ENCODE assay signal across 8 cellular contexts in the genomic region with DNA sequence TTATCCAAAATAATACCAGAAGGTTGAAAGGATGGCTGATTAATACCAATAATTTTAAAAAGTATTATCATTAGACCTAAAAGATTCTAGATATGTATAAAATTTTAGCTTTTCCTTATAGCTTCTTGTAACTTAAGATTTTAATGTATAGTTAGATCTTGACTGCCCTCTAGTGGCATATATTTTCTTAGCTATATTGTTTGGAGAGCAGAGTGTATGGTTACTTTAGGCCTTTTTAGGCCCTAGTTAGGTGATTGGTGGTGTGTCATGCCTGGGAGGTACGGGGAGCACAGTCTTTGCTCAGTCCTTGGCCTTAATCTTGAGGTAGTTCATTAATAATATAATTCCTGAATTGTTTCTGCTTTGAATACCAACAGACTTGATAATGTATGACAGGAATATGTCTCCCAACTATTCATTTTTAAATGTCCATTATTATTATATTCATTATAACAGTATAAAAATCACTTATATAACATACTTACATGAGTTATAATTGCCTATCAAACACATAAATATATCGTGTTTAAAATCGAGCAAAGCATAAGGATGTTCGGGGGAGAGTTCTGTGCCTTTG.
A peak's percentile ranks its signal among the peaks of the same experiment; 100 is the strongest.
DNase-seq lines count a peak whose midpoint lies in the region; ATAC-seq and TF ChIP-seq lines count a peak whose summit lies in the region.

No MANE protein-coding gene starts in this region.

- H3K27ac Mint-ChIP-seq in stimulated activated naive CD8-positive, alpha-beta T cell treated with anti-CD3 and anti-CD28 coated beads, Interleukin-15, amount 100 ng/mL, for 72 hours, result no peak overlapping the region
- no peak overlapping the region for H3K27ac Mint-ChIP-seq in endodermal cell
- no peak overlapping the region for H3K27ac Mint-ChIP-seq in neural crest cell (ENCODE audit: unreplicated experiment)

- 73 to 100% methylated on average over 3 to 4 of the region's 4 CpGs for WGBS in endodermal cell (ENCODE audit: insufficient coverage in 1 of 2, insufficient read length in 1 of 2), 2 experiments

- no peak overlapping the region for H3K9ac ChIP-seq in endodermal cell (ENCODE audit: extremely low read depth, low read length, poor library complexity, severe bottlenecking)

- H3K9me3 Mint-ChIP-seq in stimulated activated naive CD8-positive, alpha-beta T cell treated with anti-CD3 and anti-CD28 coated beads, Interleukin-15, amount 100 ng/mL, for 72 hours, result no peaks in the 10 kb centered on the region
- H3K9me3 Mint-ChIP-seq in endodermal cell (no peaks in the 10 kb centered on the region), neural crest cell (no peaks in the 10 kb centered on the region)

- ATAC-seq in stimulated activated naive CD8-positive, alpha-beta T cell treated with anti-CD3 and anti-CD28 coated beads, Interleukin-15, amount 100 ng/mL, for 72 hours, result peak; percentile 77
- no peak for ATAC-seq in stimulated activated naive CD8-positive, alpha-beta T cell treated with anti-CD3 and anti-CD28 coated beads, Interleukin-15, Interleukin-2, amounts not matched to agents 100 U/mL and 50 U/mL, for 24 hours

- POLR2A ChIA-PET in HEK293 (lab: Yijun Ruan, JAX), result no interaction called here

- H3K36me3 Mint-ChIP-seq in endodermal cell (ENCODE audit: low read depth) (no peaks in the 10 kb centered on the region), neural crest cell (ENCODE audit: low read depth) (no peaks in the 10 kb centered on the region)

- no peaks in the 10 kb centered on the region for H3K36me3 ChIP-seq in HEK293 (ENCODE audit: control insufficient read depth in 2 of 2, insufficient read depth in 1 of 2, low read length in 2 of 2)
- no peaks in the 10 kb centered on the region for H3K36me3 ChIP-seq in endodermal cell (ENCODE audit: control insufficient read depth, insufficient read depth, low read length)

- no peak overlapping the region for H3K4me3 Mint-ChIP-seq in stimulated activated naive CD8-positive, alpha-beta T cell treated with anti-CD3 and anti-CD28 coated beads, Interleukin-15, amount 100 ng/mL, for 72 hours
- H3K4me3 Mint-ChIP-seq in endodermal cell (no peak overlapping the region), neural crest cell (no peak overlapping the region)

- DNase-seq in stimulated activated naive CD8-positive, alpha-beta T cell treated with anti-CD3 and anti-CD28 coated beads, Interleukin-15, amount 100 ng/mL, for 72 hours, result peak in 1 of 2 donors; percentile 6
- DNase-seq in stimulated activated naive CD8-positive, alpha-beta T cell treated with anti-CD3 and anti-CD28 coated beads, Interleukin-15, Interleukin-2, amounts not matched to agents 100 U/mL and 50 U/mL, for 24 hours, result no peak
- DNase-seq in M059J (ENCODE audit: low read depth) (peak; percentile 57), RPMI7951 (ENCODE audit: low read depth) (peak; percentile 50), endodermal cell (peak; percentile 54), neural crest cell (ENCODE audit: low read depth, low spot score) (peak; percentile 10), ecto neural progenitor cell (ENCODE audit: low spot score) (no peak)

- no peak overlapping the region for H3K27ac ChIP-seq in HEK293 (ENCODE audit: extremely low read depth, low read depth, low read length)
- H3K27ac ChIP-seq in endodermal cell (ENCODE audit: low read depth, low read length), result no peak overlapping the region

- no peaks in the 10 kb centered on the region for H3K4me1 Mint-ChIP-seq in stimulated activated naive CD8-positive, alpha-beta T cell treated with anti-CD3 and anti-CD28 coated beads, Interleukin-15, amount 100 ng/mL, for 72 hours
- H3K4me1 Mint-ChIP-seq in endodermal cell (no peaks in the 10 kb centered on the region), neural crest cell (no peaks in the 10 kb centered on the region)

- CTCF ChIA-PET in HEK293 (lab: Yijun Ruan, JAX), result interaction anchor here (0.6 to 4.4 kb wide), 38 partner anchors 8 to 1521 kb away, joined by 3 to 34 read pairs (median 4); a partner anchor contains a TSS

- H3K9me3 ChIP-seq in HEK293 (ENCODE audit: control insufficient read depth, insufficient read depth, low read depth, low read length) (no peaks in the 10 kb centered on the region), endodermal cell (ENCODE audit: control insufficient read depth, low read length) (no peaks in the 10 kb centered on the region)

- no peak overlapping the region for H3K4me3 ChIP-seq in HEK293 (ENCODE audit: low read depth, low read length)
- H3K4me3 ChIP-seq in endodermal cell (ENCODE audit: low read length), result no peak overlapping the region

- peak; percentile 68; the same call in 1 of the 2 replicates for TF ChIP-seq CTCF in HEK293 (tag by site-specific recombination; IDR thresholded peaks at IDR 0.05)
- TF ChIP-seq CTCF in endodermal cell (conservative IDR thresholded peaks at IDR 0.05), result peak; percentile 85
- TF ChIP-seq CTCF in neural crest cell (conservative IDR thresholded peaks at IDR 0.05), result peak; percentile 80

- H3K4me1 ChIP-seq in HEK293 (ENCODE audit: control insufficient read depth, insufficient read depth, low read length), result no peaks in the 10 kb centered on the region
- no peaks in the 10 kb centered on the region for H3K4me1 ChIP-seq in endodermal cell (ENCODE audit: control insufficient read depth, insufficient read depth, low read length)

- H3K27me3 Mint-ChIP-seq in stimulated activated naive CD8-positive, alpha-beta T cell treated with anti-CD3 and anti-CD28 coated beads, Interleukin-15, amount 100 ng/mL, for 72 hours, result peaks cover 22% of the 10 kb centered on the region
- H3K27me3 Mint-ChIP-seq in endodermal cell (ENCODE audit: insufficient read depth) (no peaks in the 10 kb centered on the region), neural crest cell (ENCODE audit: low read depth) (peaks cover 6% of the 10 kb centered on the region)

- no peaks in the 10 kb centered on the region for H3K27me3 ChIP-seq in endodermal cell (ENCODE audit: control insufficient read depth, insufficient read depth, low read length, poor library complexity, severe bottlenecking)

TF ChIP-seq in HEK293, 187 proteins besides CTCF, POLR2A, EP300 and RAD21:
- TF ChIP-seq ZNF140 (tag by site-specific recombination; IDR thresholded peaks at IDR 0.05) (no peak), ZNF660 (tag by site-specific recombination; IDR thresholded peaks at IDR 0.05) (peak; percentile 75), REPIN1 (tag by site-specific recombination; IDR thresholded peaks at IDR 0.05; ENCODE audit: low read depth) (0 out of 2 replicates have a peak, but pooled peaks have one; percentile 28), ZNF654 (tag by site-specific recombination; IDR thresholded peaks at IDR 0.05; ENCODE audit: low read depth) (peak; percentile 83)

Comparison
In these comparisons a context has a peak if more than half of its experiments do, and no peak if none do; other contexts are left out.
1. DNase-seq: peak in M059J (single experiment), RPMI7951 (single experiment), endodermal cell (single experiment) and neural crest cell (single experiment); none in stimulated activated naive CD8-positive, alpha-beta T cell treated with anti-CD3 and anti-CD28 coated beads, Interleukin-15, Interleukin-2, amounts not matched to agents 100 U/mL and 50 U/mL, for 24 hours (single experiment) and ecto neural progenitor cell (single experiment).
2. Peak in every context shown above with its lines, with median percentiles within 50 percentile points of each other: CTCF ChIP-seq.